Comparison of ENCODE assay signal across 9 cellular contexts in the genomic region with DNA sequence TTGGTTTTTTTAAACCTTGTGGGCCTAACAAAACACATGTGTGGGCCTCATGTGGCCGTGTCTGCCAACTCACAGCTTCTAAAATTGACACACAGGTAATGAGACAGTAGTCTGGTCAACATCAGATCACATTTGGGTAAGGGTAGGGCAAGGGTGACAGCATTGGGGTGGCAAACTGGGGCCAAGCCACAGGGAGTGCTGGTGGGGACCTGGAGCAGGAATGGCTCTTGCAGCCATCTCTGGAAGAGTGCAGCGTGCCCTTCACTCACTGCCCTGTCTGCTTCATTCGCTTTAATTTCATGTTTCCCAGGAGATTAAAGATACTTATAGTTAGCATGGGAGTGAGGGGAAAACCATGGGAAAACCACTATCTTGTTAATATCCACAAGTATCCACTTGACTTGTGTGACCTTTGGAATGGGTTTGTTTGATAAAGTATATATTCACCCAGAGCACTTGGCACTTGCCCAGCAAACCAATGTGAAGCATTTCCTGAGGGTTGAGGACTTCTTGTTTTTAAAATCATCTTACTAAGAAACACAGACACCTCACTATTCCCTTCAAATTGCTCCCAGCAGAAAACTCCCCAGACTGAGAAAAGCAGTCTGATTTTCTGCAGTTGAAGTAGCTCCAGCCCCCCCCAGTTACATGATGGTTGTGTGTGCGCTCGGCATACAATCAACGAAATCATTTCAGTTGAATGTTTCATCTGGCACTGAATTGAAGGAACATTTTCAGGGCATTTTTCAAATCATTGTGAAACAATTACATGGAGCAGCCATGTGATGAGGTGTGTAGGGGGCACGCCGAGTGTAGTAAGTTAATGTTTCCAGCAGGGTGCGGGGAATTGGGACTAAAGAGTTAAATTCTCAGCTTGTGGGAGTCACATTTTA.
DNase-seq lines count a peak whose midpoint lies in the region; ATAC-seq and TF ChIP-seq lines count a peak whose summit lies in the region.
"Had no signal": no experiment of that assay in that cellular context is flagged by ENCODE, and none has a peak within 500 bp of the region (broad histone marks: within the 10 kb centered on the region; RNA-seq: fewer than 3 reads in every experiment).

No MANE protein-coding gene starts in this region.

- TF ChIP-seq CTCF in SK-N-SH (IDR thresholded peaks at IDR 0.05) (0 out of 2 replicates have a peak, but pooled peaks have one; percentile 18), choroid plexus epithelial cell (conservative IDR thresholded peaks at IDR 0.05; ENCODE audit: low read depth, low read length) (peak; percentile 57), lower lobe of right lung (IDR thresholded peaks at IDR 0.05) (peak; percentile 24), upper lobe of right lung (IDR thresholded peaks at IDR 0.05) (no peak)

- H2AFZ ChIP-seq in SK-N-SH (ENCODE audit: low read depth), result no peak overlapping the region

- no peak for TF ChIP-seq RAD21 in SK-N-SH (IDR thresholded peaks at IDR 0.05; ENCODE audit: low read length)

- H3K4me3 ChIP-seq in SK-N-SH (ENCODE audit: low read depth in 2 of 2, low read length in 1 of 2) (no peak overlapping the region), choroid plexus epithelial cell (ENCODE audit: low read depth, low read length) (no peak overlapping the region), lower lobe of right lung (no peak overlapping the region), upper lobe of right lung (no peak overlapping the region)

- H3K36me3 ChIP-seq in SK-N-SH (replicated peaks in 1 of 2; ENCODE audit: control insufficient read depth in 1 of 2, insufficient read depth in 2 of 2, low read length in 1 of 2), result peaks cover 35 to 39% of the 10 kb centered on the region in 2 experiments
- peaks cover 46% of the 10 kb centered on the region for H3K36me3 ChIP-seq in lower lobe of right lung
- peaks cover 39% of the 10 kb centered on the region for H3K36me3 ChIP-seq in upper lobe of right lung

- no peak for TF ChIP-seq EP300 in SK-N-SH (IDR thresholded peaks at IDR 0.05; ENCODE audit: borderline replicate concordance in 1 of 2, low read depth in 1 of 2, low read length in 1 of 2)

- ATAC-seq in SK-N-SH treated with all-trans-retinoic acid at 6 μM for 48 hours (no peak; the same call in 2 of the 3 replicates), lower lobe of right lung (peak; percentile 27 to 47), upper lobe of right lung (no peak), GM21723 (IDR thresholded peaks at IDR 0.05; ENCODE audit: unreplicated experiment) (no peak)

- no peaks in the 10 kb centered on the region for H3K9me2 ChIP-seq in SK-N-SH

- H3K9me3 ChIP-seq in SK-N-SH (no peaks in the 10 kb centered on the region), lower lobe of right lung (no peaks in the 10 kb centered on the region), upper lobe of right lung (no peaks in the 10 kb centered on the region)

- CTCF ChIA-PET in SK-N-SH (lab: Yijun Ruan, JAX), result interaction anchor here (1.7 to 1.9 kb wide), 2 partner anchors 19 to 214 kb away, joined by 5 to 6 read pairs; no protein-coding TSS in a partner anchor

- H4K20me1 ChIP-seq in SK-N-SH (ENCODE audit: insufficient read depth), result no peaks in the 10 kb centered on the region

- H3K27me3 ChIP-seq in SK-N-SH (ENCODE audit: insufficient read depth) (no peaks in the 10 kb centered on the region), lower lobe of right lung (ENCODE audit: low read depth) (no peaks in the 10 kb centered on the region), upper lobe of right lung (no peaks in the 10 kb centered on the region)

- POLR2A ChIA-PET in SK-N-SH (lab: Yijun Ruan, JAX), result no interaction called here

- DNase-seq in SK-N-SH (no peak), choroid plexus epithelial cell (ENCODE audit: low read depth) (peak; percentile 81), lower lobe of right lung (no peak), upper lobe of right lung (no peak), SKM-1 (lab: John Stamatoyannopoulos, UW; ENCODE audit: unreplicated experiment) (no peak)
- DNase-seq in NK-92 treated with Interleukin-12 subunit alpha and Interleukin-12 subunit beta, amount 100 ng/mL, for 24 hours (lab: John Stamatoyannopoulos, UW), result no peak
- DNase-seq: stimulated activated CD4-positive, alpha-beta T cell treated with anti-CD3 and anti-CD28 coated beads, Interleukin-15, amount 100 ng/mL, for 24 hours had no signal

- intact Hi-C loops in lower lobe of right lung (cut with DNase I) (no loop called here), upper lobe of right lung (cut with DNase I) (no loop called here)

- peak overlapping the region in 1 of 2 experiments; percentile 58; a peak in 2 of 4 replicates for H3K27ac ChIP-seq in SK-N-SH (ENCODE audit: low read depth in 2 of 2, low read length in 1 of 2)
- H3K27ac ChIP-seq in lower lobe of right lung, result peak overlapping the region; percentile 64
- H3K27ac ChIP-seq in upper lobe of right lung, result peak overlapping the region; percentile 26

- H3F3A ChIP-seq in SK-N-SH (replicated peaks; ENCODE audit: insufficient read depth), result no peaks in the 10 kb centered on the region

- no peak overlapping the region for H3K4me2 ChIP-seq in SK-N-SH

- WGBS in SK-N-SH (ENCODE audit: low lambda C conversion rate), result 96% methylated on average over 9 of the region's 9 CpGs

- H3K4me1 ChIP-seq in SK-N-SH (ENCODE audit: control insufficient read depth in 1 of 2, insufficient read depth in 2 of 2, low read depth in 1 of 2, low read length in 1 of 2) (peaks cover 4 to 11% of the 10 kb centered on the region in 2 experiments; a peak in 3 of 4 replicates), lower lobe of right lung (peaks cover 40% of the 10 kb centered on the region), upper lobe of right lung (peaks cover 43% of the 10 kb centered on the region)

- H3K9ac ChIP-seq in SK-N-SH, result no peak overlapping the region

- no peaks in the 10 kb centered on the region for H3K79me2 ChIP-seq in SK-N-SH (ENCODE audit: insufficient read depth)

TF ChIP-seq in SK-N-SH, 30 proteins besides CTCF, POLR2A, EP300 and RAD21 (continues in another document):
- TF ChIP-seq, protein P1, sequence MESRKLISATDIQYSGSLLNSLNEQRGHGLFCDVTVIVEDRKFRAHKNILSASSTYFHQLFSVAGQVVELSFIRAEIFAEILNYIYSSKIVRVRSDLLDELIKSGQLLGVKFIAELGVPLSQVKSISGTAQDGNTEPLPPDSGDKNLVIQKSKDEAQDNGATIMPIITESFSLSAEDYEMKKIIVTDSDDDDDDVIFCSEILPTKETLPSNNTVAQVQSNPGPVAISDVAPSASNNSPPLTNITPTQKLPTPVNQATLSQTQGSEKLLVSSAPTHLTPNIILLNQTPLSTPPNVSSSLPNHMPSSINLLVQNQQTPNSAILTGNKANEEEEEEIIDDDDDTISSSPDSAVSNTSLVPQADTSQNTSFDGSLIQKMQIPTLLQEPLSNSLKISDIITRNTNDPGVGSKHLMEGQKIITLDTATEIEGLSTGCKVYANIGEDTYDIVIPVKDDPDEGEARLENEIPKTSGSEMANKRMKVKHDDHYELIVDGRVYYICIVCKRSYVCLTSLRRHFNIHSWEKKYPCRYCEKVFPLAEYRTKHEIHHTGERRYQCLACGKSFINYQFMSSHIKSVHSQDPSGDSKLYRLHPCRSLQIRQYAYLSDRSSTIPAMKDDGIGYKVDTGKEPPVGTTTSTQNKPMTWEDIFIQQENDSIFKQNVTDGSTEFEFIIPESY (IDR thresholded peaks at IDR 0.05; ENCODE audit: borderline replicate concordance, low read depth), result no peak
- TF ChIP-seq FOSL2 (IDR thresholded peaks at IDR 0.05; ENCODE audit: borderline replicate concordance, low read depth) (no peak), CHD2 (IDR thresholded peaks at IDR 0.05; ENCODE audit: low read length, partially characterized antibody) (no peak), EZH2phosphoT487 (IDR thresholded peaks at IDR 0.05; ENCODE audit: borderline replicate concordance, low read depth) (no peak), GABPA (IDR thresholded peaks at IDR 0.05; ENCODE audit: low read depth) (no peak)

TF ChIP-seq in SK-N-SH treated with all-trans-retinoic acid at 6 μM for 48 hours, 23 proteins besides CTCF, POLR2A, EP300 and RAD21:
- no peak for TF ChIP-seq ZNF565 (CRISPR knock-in tag; conservative IDR thresholded peaks at IDR 0.05; ENCODE audit: low read depth)
- TF ChIP-seq BACH2 (CRISPR knock-in tag; IDR thresholded peaks at IDR 0.05; ENCODE audit: borderline replicate concordance), result no peak
- TF ChIP-seq, protein P2, sequence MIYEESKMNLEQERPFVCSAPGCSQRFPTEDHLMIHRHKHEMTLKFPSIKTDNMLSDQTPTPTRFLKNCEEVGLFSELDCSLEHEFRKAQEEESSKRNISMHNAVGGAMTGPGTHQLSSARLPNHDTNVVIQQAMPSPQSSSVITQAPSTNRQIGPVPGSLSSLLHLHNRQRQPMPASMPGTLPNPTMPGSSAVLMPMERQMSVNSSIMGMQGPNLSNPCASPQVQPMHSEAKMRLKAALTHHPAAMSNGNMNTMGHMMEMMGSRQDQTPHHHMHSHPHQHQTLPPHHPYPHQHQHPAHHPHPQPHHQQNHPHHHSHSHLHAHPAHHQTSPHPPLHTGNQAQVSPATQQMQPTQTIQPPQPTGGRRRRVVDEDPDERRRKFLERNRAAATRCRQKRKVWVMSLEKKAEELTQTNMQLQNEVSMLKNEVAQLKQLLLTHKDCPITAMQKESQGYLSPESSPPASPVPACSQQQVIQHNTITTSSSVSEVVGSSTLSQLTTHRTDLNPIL (CRISPR knock-in tag; IDR thresholded peaks at IDR 0.05; ENCODE audit: low read depth), result no peak
- TF ChIP-seq, protein P3, sequence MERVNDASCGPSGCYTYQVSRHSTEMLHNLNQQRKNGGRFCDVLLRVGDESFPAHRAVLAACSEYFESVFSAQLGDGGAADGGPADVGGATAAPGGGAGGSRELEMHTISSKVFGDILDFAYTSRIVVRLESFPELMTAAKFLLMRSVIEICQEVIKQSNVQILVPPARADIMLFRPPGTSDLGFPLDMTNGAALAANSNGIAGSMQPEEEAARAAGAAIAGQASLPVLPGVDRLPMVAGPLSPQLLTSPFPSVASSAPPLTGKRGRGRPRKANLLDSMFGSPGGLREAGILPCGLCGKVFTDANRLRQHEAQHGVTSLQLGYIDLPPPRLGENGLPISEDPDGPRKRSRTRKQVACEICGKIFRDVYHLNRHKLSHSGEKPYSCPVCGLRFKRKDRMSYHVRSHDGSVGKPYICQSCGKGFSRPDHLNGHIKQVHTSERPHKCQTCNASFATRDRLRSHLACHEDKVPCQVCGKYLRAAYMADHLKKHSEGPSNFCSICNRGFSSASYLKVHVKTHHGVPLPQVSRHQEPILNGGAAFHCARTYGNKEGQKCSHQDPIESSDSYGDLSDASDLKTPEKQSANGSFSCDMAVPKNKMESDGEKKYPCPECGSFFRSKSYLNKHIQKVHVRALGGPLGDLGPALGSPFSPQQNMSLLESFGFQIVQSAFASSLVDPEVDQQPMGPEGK (CRISPR knock-in tag; IDR thresholded peaks at IDR 0.05; ENCODE audit: borderline replicate concordance), result no peak
- no peak for TF ChIP-seq TCF4 (CRISPR knock-in tag; IDR thresholded peaks at IDR 0.05; ENCODE audit: borderline replicate concordance)

Comparison
In these comparisons a context has a peak if more than half of its experiments do, and no peak if none do; other contexts are left out.
1. ATAC-seq: peak in lower lobe of right lung (2 of 2); none in SK-N-SH treated with all-trans-retinoic acid at 6 μM for 48 hours (single experiment), upper lobe of right lung (single experiment) and GM21723 (single experiment).